In genomic region chr1:78577257-78578100, GRCh38 we compare ENCODE assay signal across 30 cellular contexts. TPM values are rescaled to one million over a fixed set of nuclear protein-coding genes. Genes with fewer than 3 reads are reported as not detected.
A peak's percentile ranks its signal among the peaks of the same experiment; 100 is the strongest.
DNase-seq lines count a peak whose midpoint lies in the region; ATAC-seq, FAIRE-seq and TF ChIP-seq lines count a peak whose summit lies in the region.
"Had no signal": no experiment of that assay in that cellular context is flagged by ENCODE, and none has a peak within 500 bp of the region (broad histone marks: within the 10 kb centered on the region; RNA-seq: fewer than 3 reads in every experiment).

No MANE protein-coding gene starts in this region.

- WGBS in lower leg skin, 2 donors = 38 to 43% methylated on average over 9 of the region's 9 CpGs
- WGBS in body of pancreas, 2 donors = 68% methylated on average over 9 of the region's 9 CpGs

- H3K27ac ChIP-seq in osteoblast (ENCODE audit: low read depth, low read length) = no peak overlapping the region
- no peak overlapping the region for H3K27ac ChIP-seq in body of pancreas
- H3K27ac ChIP-seq: left ventricle myocardium inferior, psoas muscle, SJCRH30, skin epidermis, tibial artery had no signal

- TF ChIP-seq POLR2A in H54 (IDR thresholded peaks at IDR 0.05; ENCODE audit: low read depth, low read length) = no peak
- no peak for TF ChIP-seq POLR2A in lower leg skin (IDR thresholded peaks at IDR 0.05)
- no peak for TF ChIP-seq POLR2A in body of pancreas (IDR thresholded peaks at IDR 0.05)

- H3K4me2 ChIP-seq in osteoblast (ENCODE audit: insufficient read depth, low read length) = peak overlapping the region; percentile 47

- no peak overlapping the region for H3K4me3 ChIP-seq in AG10803 (ENCODE audit: low read length)
- no peak overlapping the region for H3K4me3 ChIP-seq in cardiac fibroblast (replicated peaks in 1 of 2; ENCODE audit: low read depth in 2 of 2, low read length in 2 of 2)
- no peak overlapping the region for H3K4me3 ChIP-seq in osteoblast (ENCODE audit: insufficient read depth, low read length)
- no peak overlapping the region for H3K4me3 ChIP-seq in lower leg skin (ENCODE audit: low read depth, poor library complexity, severe bottlenecking)
- no peak overlapping the region for H3K4me3 ChIP-seq in body of pancreas
- H3K4me3 ChIP-seq: left ventricle myocardium inferior, psoas muscle, SJCRH30, skin epidermis, tibial artery had no signal

- H2AFZ ChIP-seq in osteoblast (ENCODE audit: low read length) = peak overlapping the region; percentile 64

- H3K79me2 ChIP-seq in osteoblast (ENCODE audit: insufficient read depth, low read length) = no peaks in the 10 kb centered on the region

- H3K4me1 ChIP-seq in osteoblast (ENCODE audit: insufficient read depth, low read length) = no peaks in the 10 kb centered on the region
- no peaks in the 10 kb centered on the region for H3K4me1 ChIP-seq in body of pancreas
- H3K4me1 ChIP-seq: left ventricle myocardium inferior, psoas muscle, SJCRH30, tibial artery had no signal

- peak; percentile 45 for FAIRE-seq in H54 (lab: Jason Lieb, UNC)
- FAIRE-seq: GM12892 had no signal

- intact Hi-C loops in lower leg skin (cut with DNase I; ENCODE audit: low total_unique reads) (no loop called here), body of pancreas (cut with DNase I) (no loop called here)

- DNase-seq in AG10803 (ENCODE audit: low read depth) (peak; percentile 59), H54 (ENCODE audit: insufficient read length, low spot score) (no peak), cardiac fibroblast (ENCODE audit: low read depth in 2 of 2) (peak; percentile 33 to 37), osteoblast (ENCODE audit: insufficient read length, low spot score, missing footprints) (no peak), lower leg skin (ENCODE audit: low spot score in 2 of 2) (no peak), body of pancreas (no peak), medulla oblongata (ENCODE audit: extremely low spot score) (no peak)
- DNase-seq: activated CD4-positive, alpha-beta memory T cell treated with anti-CD3 and anti-CD28 coated beads for 36 hours; activated CD4-positive, CD25-positive, alpha-beta regulatory T cell treated with anti-CD3 and anti-CD28 coated beads, Interleukin-2, amount 50 U/mL, for 72 hours; activated CD8-positive, alpha-beta memory T cell treated with anti-CD3 and anti-CD28 coated beads, Interleukin-2, amount 50 U/mL, for 4 hours; activated naive CD4-positive, alpha-beta T cell treated with anti-CD3 and anti-CD28 coated beads, Interleukin-2, amount 10 ng/mL, durations not matched to agents 7 days and 5 days; amygdala; CD4-positive, CD25-positive, alpha-beta regulatory T cell; H7; hypothalamus; immature natural killer cell; left ventricle myocardium inferior; midbrain; naive thymus-derived CD8-positive, alpha-beta T cell; NCI-H1105 treated with DMSO at 0.1 percent for 48 hours; NCI-H1930; NCI-H69; nucleus accumbens; psoas muscle; SJCRH30; stimulated activated CD4-positive, alpha-beta T cell treated with anti-CD3 and anti-CD28 coated beads, Interleukin-2, amount 100 ng/mL, for 24 hours; T-helper 17 cell; tibial artery had no signal

- H4K20me1 ChIP-seq in osteoblast (ENCODE audit: insufficient read depth, low read length) = no peaks in the 10 kb centered on the region

- no peaks in the 10 kb centered on the region for H3K9me3 ChIP-seq in osteoblast (ENCODE audit: low read depth, low read length)
- H3K9me3 ChIP-seq in body of pancreas = no peaks in the 10 kb centered on the region
- H3K9me3 ChIP-seq: psoas muscle, SJCRH30, tibial artery had no signal

- H3K36me3 ChIP-seq in osteoblast (ENCODE audit: insufficient read depth, low read length) (no peaks in the 10 kb centered on the region), body of pancreas (replicated peaks in 1 of 2; ENCODE audit: insufficient read depth in 1 of 2, low read depth in 2 of 2) (no peaks in the 10 kb centered on the region)
- H3K36me3 ChIP-seq: left ventricle myocardium inferior, SJCRH30, tibial artery had no signal

- no peaks in the 10 kb centered on the region for H3K27me3 ChIP-seq in osteoblast (ENCODE audit: insufficient read depth, low read length)
- H3K27me3 ChIP-seq in body of pancreas = no peaks in the 10 kb centered on the region
- H3K27me3 ChIP-seq: SJCRH30, tibial artery had no signal

- TF ChIP-seq CTCF in AG10803 (conservative IDR thresholded peaks at IDR 0.05; ENCODE audit: low read length) = no peak
- TF ChIP-seq CTCF in cardiac fibroblast (IDR thresholded peaks at IDR 0.05; ENCODE audit: low read depth, low read length) = no peak
- TF ChIP-seq CTCF in osteoblast (IDR thresholded peaks at IDR 0.05; ENCODE audit: extremely low read depth, low read depth, low read length) = no peak
- TF ChIP-seq CTCF in lower leg skin (IDR thresholded peaks at IDR 0.05) = no peak
- no peak for TF ChIP-seq CTCF in body of pancreas (IDR thresholded peaks at IDR 0.05)

- ATAC-seq in body of pancreas = no peak
- ATAC-seq: naive thymus-derived CD8-positive, alpha-beta T cell; psoas muscle; T-helper 17 cell had no signal

RNA-seq across cellular contexts. Expression of gene IFI44L, which starts 42.8 kb away (rescaled TPM):
- total RNA-seq in osteoblast = 28.3 and 49.2 TPM in 2 replicates
- 1 to 10 TPM in 3 of 4 donors, under 1 TPM in 1; 0.84 to 3.4 (median 2.3) TPM for total RNA-seq in lower leg skin
- 1 to 10 TPM in 1 of 2 donors, under 1 TPM in 1; 0.99 to 3.9 TPM for total RNA-seq in body of pancreas
- total RNA-seq: H7 had no signal

Comparison
In these comparisons a context has a peak if more than half of its experiments do, and no peak if none do; other contexts are left out.
1. DNase-seq: peak in AG10803 (single experiment) and cardiac fibroblast (2 of 2); none in H54 (single experiment), osteoblast (single experiment), lower leg skin (0 of 2), body of pancreas (0 of 4) and medulla oblongata (single experiment).